Comparison of ENCODE assay signal across 8 cellular contexts in genomic region chr3:184711366-184712247, GRCh38. TPM values are rescaled to one million over a fixed set of nuclear protein-coding genes. Genes with fewer than 3 reads are reported as not detected.
A peak's percentile ranks its signal among the peaks of the same experiment; 100 is the strongest.
DNase-seq lines count a peak whose midpoint lies in the region; ATAC-seq and TF ChIP-seq lines count a peak whose summit lies in the region.

Gene MAGEF1, minus strand, starts transcription at chr3:184712064. Its CDS starts 243 bp downstream, at chr3:184711821.

- no peaks in the 10 kb centered on the region for H3K9me3 Mint-ChIP-seq in natural killer cell treated with Interleukin-12 subunit alpha and Interleukin-12 subunit beta and Interleukin-15 and Interleukin-18, amount 100 ng/mL, for 72 hours
- H3K9me3 Mint-ChIP-seq in stimulated activated naive CD8-positive, alpha-beta T cell treated with anti-CD3 and anti-CD28 coated beads, Interleukin-15, Interleukin-2, amounts not matched to agents 100 ng/mL and 50 ng/mL, for 24 hours, result no peaks in the 10 kb centered on the region

- H3K4me1 ChIP-seq in RWPE2 (ENCODE audit: insufficient read depth, poor library complexity, severe bottlenecking), result peaks cover 13% of the 10 kb centered on the region

- H3K4me3 ChIP-seq in H7 (ENCODE audit: insufficient read depth, low read depth, low read length) (peak within 1 kb of the TSS; percentile 77), RWPE2 (ENCODE audit: severe bottlenecking) (peak within 1 kb of the TSS; percentile 89), fibroblast of the aortic adventitia (ENCODE audit: low read depth, low read length) (peak within 1 kb of the TSS; percentile 83)

- H3K27me3 ChIP-seq in H7 (ENCODE audit: control insufficient read depth, insufficient read depth, low read length), result no peaks in the 10 kb centered on the region
- H3K27me3 ChIP-seq in RWPE2 (ENCODE audit: insufficient read depth, poor library complexity, severe bottlenecking), result no peaks in the 10 kb centered on the region

- H3K4me3 Mint-ChIP-seq in natural killer cell treated with Interleukin-12 subunit alpha and Interleukin-12 subunit beta and Interleukin-15 and Interleukin-18, amount 100 ng/mL, for 72 hours, result peak within 1 kb of the TSS; percentile 94
- peak within 1 kb of the TSS; percentile 95 for H3K4me3 Mint-ChIP-seq in stimulated activated naive CD8-positive, alpha-beta T cell treated with anti-CD3 and anti-CD28 coated beads, Interleukin-15, Interleukin-2, amounts not matched to agents 100 ng/mL and 50 ng/mL, for 24 hours

- no peak for TF ChIP-seq CTCF in RWPE2 (IDR thresholded peaks at IDR 0.05; ENCODE audit: poor library complexity, severe bottlenecking)
- no peak for TF ChIP-seq CTCF in fibroblast of the aortic adventitia (IDR thresholded peaks at IDR 0.05; ENCODE audit: insufficient read depth, low read length)

- peaks cover 0 to 3% of the 10 kb centered on the region in 2 donors for H3K27me3 Mint-ChIP-seq in natural killer cell treated with Interleukin-12 subunit alpha and Interleukin-12 subunit beta and Interleukin-15 and Interleukin-18, amount 100 ng/mL, for 72 hours
- no peaks in the 10 kb centered on the region for H3K27me3 Mint-ChIP-seq in stimulated activated naive CD8-positive, alpha-beta T cell treated with anti-CD3 and anti-CD28 coated beads, Interleukin-15, Interleukin-2, amounts not matched to agents 100 ng/mL and 50 ng/mL, for 24 hours

- peaks cover 8% of the 10 kb centered on the region for H3K36me3 Mint-ChIP-seq in natural killer cell treated with Interleukin-12 subunit alpha and Interleukin-12 subunit beta and Interleukin-15 and Interleukin-18, amount 100 ng/mL, for 72 hours
- peaks cover 36% of the 10 kb centered on the region for H3K36me3 Mint-ChIP-seq in stimulated activated naive CD8-positive, alpha-beta T cell treated with anti-CD3 and anti-CD28 coated beads, Interleukin-15, Interleukin-2, amounts not matched to agents 100 ng/mL and 50 ng/mL, for 24 hours (ENCODE audit: low read depth)

- DNase-seq in EH (ENCODE audit: low read depth) (peak; percentile 82), H7 (peak; percentile 96), M059J (ENCODE audit: low read depth) (peak; percentile 85), RWPE2 (ENCODE audit: low spot score) (no peak), fibroblast of the aortic adventitia (ENCODE audit: low read depth) (peak; percentile 82)
- peak; percentile 65 for DNase-seq in activated effector memory CD4-positive, alpha-beta T cell treated with Interleukin-2 at 50 U/mL for 16 hours
- peak; percentile 90 for DNase-seq in natural killer cell treated with Interleukin-12 subunit alpha and Interleukin-12 subunit beta and Interleukin-15 and Interleukin-18, amount 100 ng/mL, for 72 hours (ENCODE audit: low spot score)

- H3K9me3 ChIP-seq in RWPE2 (ENCODE audit: severe bottlenecking), result no peaks in the 10 kb centered on the region

- peak within 1 kb of the TSS; percentile 36 to 74 for H3K27ac Mint-ChIP-seq in natural killer cell treated with Interleukin-12 subunit alpha and Interleukin-12 subunit beta and Interleukin-15 and Interleukin-18, amount 100 ng/mL, for 72 hours
- peak within 1 kb of the TSS; percentile 96 for H3K27ac Mint-ChIP-seq in stimulated activated naive CD8-positive, alpha-beta T cell treated with anti-CD3 and anti-CD28 coated beads, Interleukin-15, Interleukin-2, amounts not matched to agents 100 ng/mL and 50 ng/mL, for 24 hours

- peak within 1 kb of the TSS; percentile 77 for H3K27ac ChIP-seq in RWPE2 (ENCODE audit: poor library complexity, severe bottlenecking)

- H3K36me3 ChIP-seq in H7 (replicated peaks; ENCODE audit: control insufficient read depth, insufficient read depth, low read length), result peaks cover 3% of the 10 kb centered on the region
- peaks cover 16% of the 10 kb centered on the region for H3K36me3 ChIP-seq in RWPE2 (ENCODE audit: low read depth)

- ATAC-seq in RWPE2 (ENCODE audit: low read depth), result peak; percentile 82
- ATAC-seq in natural killer cell treated with Interleukin-12 subunit alpha and Interleukin-12 subunit beta and Interleukin-15 and Interleukin-18, amount 100 ng/mL, for 72 hours, result peak; percentile 94 to 95

- peaks cover 30 to 33% of the 10 kb centered on the region in 2 donors for H3K4me1 Mint-ChIP-seq in natural killer cell treated with Interleukin-12 subunit alpha and Interleukin-12 subunit beta and Interleukin-15 and Interleukin-18, amount 100 ng/mL, for 72 hours (ENCODE audit: low read depth in 2 of 2)
- peaks cover 43% of the 10 kb centered on the region for H3K4me1 Mint-ChIP-seq in stimulated activated naive CD8-positive, alpha-beta T cell treated with anti-CD3 and anti-CD28 coated beads, Interleukin-15, Interleukin-2, amounts not matched to agents 100 ng/mL and 50 ng/mL, for 24 hours (ENCODE audit: low read depth)

RNA-seq across cellular contexts. Expression of gene MAGEF1, which starts in this region (rescaled TPM):
- total RNA-seq in H7 (2014; rRNA removed; shearing (Covaris generic)), result 59.8 and 61.0 TPM in 2 replicates
- 35.4 and 61.3 TPM in 2 replicates for total RNA-seq in M059J (2014; rRNA removed; shearing (Covaris generic))
- 16.8 and 20.1 TPM in 2 replicates for total RNA-seq in fibroblast of the aortic adventitia (ENCODE audit: low replicate concordance)
- total RNA-seq in natural killer cell treated with Interleukin-12 subunit alpha and Interleukin-12 subunit beta and Interleukin-15 and Interleukin-18, amount 100 ng/mL, for 72 hours, result 1 to 10 TPM; 7.4 to 7.8 TPM
